In genomic region chr22:31377609-31378008, GRCh38 we compare ENCODE assay signal across 20 cellular contexts. TPM values are rescaled to one million over a fixed set of nuclear protein-coding genes. Genes with fewer than 3 reads are reported as not detected.
DNase-seq lines count a peak whose midpoint lies in the region; ATAC-seq and TF ChIP-seq lines count a peak whose summit lies in the region.
"Had no signal": no experiment of that assay in that cellular context is flagged by ENCODE, and none has a peak within 500 bp of the region (broad histone marks: within the 10 kb centered on the region; RNA-seq: fewer than 3 reads in every experiment).

No MANE protein-coding gene starts in this region.

- H3K27me3 ChIP-seq in adipocyte (replicated peaks; ENCODE audit: control insufficient read depth, insufficient read depth, low read length): no peaks in the 10 kb centered on the region
- no peaks in the 10 kb centered on the region for H3K27me3 ChIP-seq in right cardiac atrium (ENCODE audit: control insufficient read depth, insufficient read depth)
- H3K27me3 ChIP-seq in endodermal cell (ENCODE audit: control insufficient read depth, insufficient read depth, low read length, poor library complexity, severe bottlenecking): no peaks in the 10 kb centered on the region
- H3K27me3 ChIP-seq: Peyer's patch, SJSA1 had no signal

- H3K9ac ChIP-seq in adipocyte (ENCODE audit: low read length) (peak overlapping the region; percentile 65), endodermal cell (ENCODE audit: extremely low read depth, low read length, poor library complexity, severe bottlenecking) (no peak overlapping the region)

- no peaks in the 10 kb centered on the region for H3K4me1 Mint-ChIP-seq in endodermal cell
- H3K4me1 Mint-ChIP-seq in natural killer cell: no peaks in the 10 kb centered on the region
- H3K4me1 Mint-ChIP-seq: B cell had no signal

- H3K27ac ChIP-seq in right cardiac atrium (ENCODE audit: low read length) (no peak overlapping the region), endodermal cell (ENCODE audit: low read depth, low read length) (no peak overlapping the region)
- H3K27ac ChIP-seq: A549, Peyer's patch, SJSA1 had no signal

- H3K4me1 ChIP-seq in adipocyte (ENCODE audit: control insufficient read depth, insufficient read depth, low read length): peaks cover 12% of the 10 kb centered on the region
- H3K4me1 ChIP-seq in right cardiac atrium (ENCODE audit: control insufficient read depth, insufficient read depth, low read length): no peaks in the 10 kb centered on the region
- H3K4me1 ChIP-seq in endodermal cell (ENCODE audit: control insufficient read depth, insufficient read depth, low read length): no peaks in the 10 kb centered on the region
- H3K4me1 ChIP-seq: A549, Peyer's patch, SJSA1 had no signal

- ATAC-seq in right cardiac atrium: peak; percentile 78 to 95
- no peak for ATAC-seq in HG02571 (IDR thresholded peaks at IDR 0.05; ENCODE audit: unreplicated experiment)
- no peak for ATAC-seq in natural killer cell
- ATAC-seq: A549, HCT116 had no signal

- H3K9me3 Mint-ChIP-seq in endodermal cell: no peaks in the 10 kb centered on the region
- no peaks in the 10 kb centered on the region for H3K9me3 Mint-ChIP-seq in natural killer cell

- peak; percentile 12 for DNase-seq in adipocyte (ENCODE audit: low read depth)
- peak; percentile 55 for DNase-seq in fibroblast of the aortic adventitia (ENCODE audit: low read depth)
- DNase-seq in right cardiac atrium: peak in 2 of 3 donors; percentile 29 to 67
- peak; percentile 25 for DNase-seq in posterior vena cava (ENCODE audit: low spot score)
- no peak for DNase-seq in endodermal cell
- no peak for DNase-seq in natural killer cell
- DNase-seq: DMS53, GDM1, GOT3, NCI-H1694 treated with DMSO at 0.1 percent for 48 hours, NCI-H2081 treated with DMSO at 0.1 percent for 48 hours, NCI-H2171 treated with DMSO at 0.1 percent for 48 hours, NCI-H446, NCI-H526, Peyer's patch had no signal

- no peaks in the 10 kb centered on the region for H3K9me3 ChIP-seq in adipocyte (ENCODE audit: control insufficient read depth, low read length)
- no peaks in the 10 kb centered on the region for H3K9me3 ChIP-seq in right cardiac atrium (ENCODE audit: control insufficient read depth, low read length)
- H3K9me3 ChIP-seq in endodermal cell (ENCODE audit: control insufficient read depth, low read length): no peaks in the 10 kb centered on the region
- H3K9me3 ChIP-seq: A549, Peyer's patch, SJSA1 had no signal

- H3K27me3 Mint-ChIP-seq in endodermal cell (ENCODE audit: insufficient read depth): no peaks in the 10 kb centered on the region
- no peaks in the 10 kb centered on the region for H3K27me3 Mint-ChIP-seq in natural killer cell (ENCODE audit: low read depth in 2 of 2)

- intact Hi-C loops in right cardiac atrium (cut with DNase I) (no loop called here), posterior vena cava (cut with DNase I) (no loop called here), natural killer cell (cut with micrococcal nuclease) (no loop called here)

- H3K4me3 ChIP-seq in adipocyte (ENCODE audit: low read length): peak overlapping the region; percentile 42
- no peak overlapping the region for H3K4me3 ChIP-seq in fibroblast of the aortic adventitia (ENCODE audit: low read depth, low read length)
- no peak overlapping the region for H3K4me3 ChIP-seq in right cardiac atrium (ENCODE audit: low read length)
- H3K4me3 ChIP-seq in endodermal cell (ENCODE audit: low read length): no peak overlapping the region
- H3K4me3 ChIP-seq: A549, Peyer's patch, SJSA1 had no signal

- 45% methylated on average over 3 of the region's 3 CpGs for WGBS in right cardiac atrium
- WGBS in endodermal cell (ENCODE audit: insufficient coverage in 1 of 2, insufficient read length in 1 of 2), 2 experiments: 83 to 94% methylated on average over 3 of the region's 3 CpGs

- H3K4me3 Mint-ChIP-seq in endodermal cell: no peak overlapping the region
- no peak overlapping the region for H3K4me3 Mint-ChIP-seq in natural killer cell
- H3K4me3 Mint-ChIP-seq: B cell had no signal

- TF ChIP-seq CTCF in fibroblast of the aortic adventitia (IDR thresholded peaks at IDR 0.05; ENCODE audit: insufficient read depth, low read length): no peak
- no peak for TF ChIP-seq CTCF in endodermal cell (conservative IDR thresholded peaks at IDR 0.05)
- TF ChIP-seq CTCF in natural killer cell (IDR thresholded peaks at IDR 0.05): no peak

- H3K36me3 Mint-ChIP-seq in endodermal cell (ENCODE audit: low read depth): no peaks in the 10 kb centered on the region
- H3K36me3 Mint-ChIP-seq in natural killer cell: no peaks in the 10 kb centered on the region

- H3K36me3 ChIP-seq in adipocyte (ENCODE audit: control insufficient read depth, insufficient read depth, low read length, severe bottlenecking) (no peaks in the 10 kb centered on the region), endodermal cell (ENCODE audit: control insufficient read depth, insufficient read depth, low read length) (no peaks in the 10 kb centered on the region)
- H3K36me3 ChIP-seq: Peyer's patch, SJSA1 had no signal

- H3K27ac Mint-ChIP-seq in endodermal cell: no peak overlapping the region
- H3K27ac Mint-ChIP-seq in natural killer cell: no peak overlapping the region
- H3K27ac Mint-ChIP-seq: B cell had no signal

RNA-seq across cellular contexts. Expression of gene DRG1, which starts 21.8 kb away (rescaled TPM):
- total RNA-seq in fibroblast of the aortic adventitia (ENCODE audit: low replicate concordance) (74.3 and 89.4 TPM in 2 replicates), right cardiac atrium (10 to 100 TPM; 53.5 to 73.3 (median 62.5) TPM), posterior vena cava (10 to 100 TPM; 37.8 to 40.3 TPM), endodermal cell (10 to 100 TPM; 79.9 to 93.5 TPM), natural killer cell (10 to 100 TPM; 50.2 to 60.3 (median 55.4) TPM)
- 48.0 TPM for polyA plus RNA-seq in right cardiac atrium
- polyA plus RNA-seq in endodermal cell (2013, experiment 1 of 2): 79.6 TPM
- polyA plus RNA-seq in endodermal cell (2013, experiment 2 of 2): 64.9 TPM

RNA-seq across cellular contexts. Expression of gene PATZ1, which starts 31.5 kb away (rescaled TPM):
- total RNA-seq in fibroblast of the aortic adventitia (ENCODE audit: low replicate concordance) (14.3 and 16.1 TPM in 2 replicates), right cardiac atrium (10 to 100 TPM; 12.2 to 16.4 (median 14.4) TPM), posterior vena cava (10 to 100 TPM; 10.8 to 14.9 TPM), endodermal cell (10 to 100 TPM; 49.2 to 57.1 TPM), natural killer cell (10 to 100 TPM; 31.5 to 39.2 (median 37.3) TPM)
- 8.4 TPM for polyA plus RNA-seq in right cardiac atrium
- 65.0 TPM for polyA plus RNA-seq in endodermal cell (2013, experiment 1 of 2)
- polyA plus RNA-seq in endodermal cell (2013, experiment 2 of 2): 55.9 TPM

Comparison
In these comparisons a context has a peak if more than half of its experiments do, and no peak if none do; other contexts are left out.
1. DNase-seq: peak in adipocyte (single experiment), fibroblast of the aortic adventitia (single experiment), right cardiac atrium (2 of 3) and posterior vena cava (single experiment); none in endodermal cell (single experiment) and natural killer cell (single experiment).
2. ATAC-seq: peak in right cardiac atrium (2 of 2); none in HG02571 (single experiment) and natural killer cell (0 of 3).